Comparison of ENCODE assay signal across 7 cellular contexts in genomic region chr4:76688737-76689078, GRCh38.
DNase-seq lines count a peak whose midpoint lies in the region; ATAC-seq and TF ChIP-seq lines count a peak whose summit lies in the region.

No MANE protein-coding gene starts in this region.

- H3K9me3 ChIP-seq in Karpas-422 (ENCODE audit: low read length) = no peaks in the 10 kb centered on the region

- no peaks in the 10 kb centered on the region for H3K79me2 ChIP-seq in Karpas-422 (ENCODE audit: low read length)

- H3K4me1 Mint-ChIP-seq in progenitor cell of endocrine pancreas (ENCODE audit: low read depth) = peaks cover 52% of the 10 kb centered on the region

- no peaks in the 10 kb centered on the region for H3K9me2 ChIP-seq in Karpas-422 (replicated peaks; ENCODE audit: insufficient read depth, low read length)

- H3K27ac Mint-ChIP-seq in progenitor cell of endocrine pancreas = peak overlapping the region; percentile 85

- H2AFZ ChIP-seq in Karpas-422 (ENCODE audit: low read length) = no peak overlapping the region

- H3K36me3 Mint-ChIP-seq in progenitor cell of endocrine pancreas (ENCODE audit: insufficient read depth) = no peaks in the 10 kb centered on the region

- H3K4me2 ChIP-seq in Karpas-422 (ENCODE audit: low read depth, low read length, poor library complexity, severe bottlenecking) = no peak overlapping the region

- H3K27ac ChIP-seq in Karpas-422 (ENCODE audit: low read length) = no peak overlapping the region

- no peak for TF ChIP-seq CTCF in epithelial cell of proximal tubule (conservative IDR thresholded peaks at IDR 0.05; ENCODE audit: low read depth, low read length)
- no peak for TF ChIP-seq CTCF in progenitor cell of endocrine pancreas (IDR thresholded peaks at IDR 0.05; ENCODE audit: unreplicated experiment)

- H4K20me1 ChIP-seq in Karpas-422 (ENCODE audit: insufficient read depth, low read depth, low read length) = no peaks in the 10 kb centered on the region

- peak overlapping the region; percentile 78 for H3K4me3 Mint-ChIP-seq in progenitor cell of endocrine pancreas (ENCODE audit: low read depth)

- no peak overlapping the region for H3K9ac ChIP-seq in Karpas-422 (ENCODE audit: low read length)

- no peaks in the 10 kb centered on the region for H3K9me3 Mint-ChIP-seq in progenitor cell of endocrine pancreas (ENCODE audit: low read depth)

- H3K27me3 Mint-ChIP-seq in progenitor cell of endocrine pancreas = no peaks in the 10 kb centered on the region

- peak overlapping the region; percentile 74 for H3K4me3 ChIP-seq in epithelial cell of proximal tubule (ENCODE audit: low read depth, low read length)
- H3K4me3 ChIP-seq in Karpas-422 (ENCODE audit: low read length) = no peak overlapping the region

- DNase-seq in NCI-H748 treated with DMSO at 0.1 percent for 48 hours (lab: John Stamatoyannopoulos, UW) (peak; percentile 28), epithelial cell of proximal tubule (ENCODE audit: low read depth) (no peak), progenitor cell of endocrine pancreas (ENCODE audit: low spot score, unreplicated experiment) (no peak), OCI-M2 (lab: John Stamatoyannopoulos, UW; ENCODE audit: unreplicated experiment) (no peak), Karpas-422 (no peak)

- peak; percentile 34 for ATAC-seq in GM18909 (IDR thresholded peaks at IDR 0.05; ENCODE audit: poor library complexity, unreplicated experiment)
- ATAC-seq in GM18517 (IDR thresholded peaks at IDR 0.05; ENCODE audit: unreplicated experiment) = no peak

- H3K36me3 ChIP-seq in Karpas-422 (ENCODE audit: insufficient read depth, low read length) = no peaks in the 10 kb centered on the region

- no peaks in the 10 kb centered on the region for H3K27me3 ChIP-seq in Karpas-422 (ENCODE audit: low read length)

- H3K4me1 ChIP-seq in Karpas-422 (ENCODE audit: low read length) = no peaks in the 10 kb centered on the region
